29 cellular contexts compared by ENCODE assay signal in genomic region chr21:29684106-29684505, GRCh38.
DNase-seq lines count a peak whose midpoint lies in the region; ATAC-seq, FAIRE-seq and TF ChIP-seq lines count a peak whose summit lies in the region.
"Had no signal": no experiment of that assay in that cellular context is flagged by ENCODE, and none has a peak within 500 bp of the region (broad histone marks: within the 10 kb centered on the region; RNA-seq: fewer than 3 reads in every experiment).

No MANE protein-coding gene starts in this region.

- no peak for ATAC-seq in K562
- ATAC-seq: A549; CD8-positive, alpha-beta T cell had no signal

- H3K4me1 ChIP-seq in K562 (replicated peaks in 1 of 2; ENCODE audit: control insufficient read depth in 2 of 2, insufficient read depth in 2 of 2, low read length in 2 of 2) = peaks cover 0 to 6% of the 10 kb centered on the region in 2 experiments; a peak in 2 of 5 replicates
- H3K4me1 ChIP-seq: A549, BE2C, BLaER1, Caco-2 had no signal

- H3K9me3 ChIP-seq in K562 (replicated peaks; ENCODE audit: control insufficient read depth, insufficient read depth, low read depth, low read length) = no peaks in the 10 kb centered on the region
- H3K9me3 ChIP-seq: A549, BE2C, Caco-2 had no signal

- TF ChIP-seq POLR2A in K562 (conservative IDR thresholded peaks at IDR 0.05) = no peak

- no TSS peak for BruUV-seq in K562 (replicated peaks; lab: Mats Ljungman, UMichigan)

- H3K27ac ChIP-seq in K562 (ENCODE audit: extremely low read depth, low read depth, low read length) = no peak overlapping the region
- H3K27ac ChIP-seq: 22Rv1; A549; BLaER1; BLaER1 treated with 17β-estradiol and CSF1 and Interleukin-3, amounts not matched to agents 10 nM and 100 nM; C4-2B had no signal

- H3K4me3 ChIP-seq in K562 = no peak overlapping the region
- H3K4me3 ChIP-seq: A549; BLaER1; BLaER1 treated with 17β-estradiol and CSF1 and Interleukin-3, amounts not matched to agents 10 nM and 100 nM had no signal

- POLR2A ChIA-PET in K562 (lab: Yijun Ruan, JAX) = no interaction called here

- H3K79me2 ChIP-seq in K562 (ENCODE audit: control insufficient read depth, insufficient read depth, low read length) = no peaks in the 10 kb centered on the region

- TF ChIP-seq CTCF in K562 (IDR thresholded peaks at IDR 0.05 in 2 of 3, conservative IDR thresholded peaks at IDR 0.05 in 1 of 3; ENCODE audit: insufficient read depth in 2 of 3, low read depth in 1 of 3, low read length in 3 of 3) = no peak

- CTCF ChIA-PET in K562 (lab: Yijun Ruan, JAX; ENCODE audit: low intra/inter-chr PET ratio) = no interaction called here

- no peak overlapping the region for H2AFZ ChIP-seq in K562 (ENCODE audit: low read depth, low read length)

- no peaks in the 10 kb centered on the region for H3K9me1 ChIP-seq in K562 (ENCODE audit: control insufficient read depth, insufficient read depth, low read length)

- H3K27me3 ChIP-seq in K562 (ENCODE audit: control insufficient read depth in 2 of 2, insufficient read depth in 2 of 2, low read length in 2 of 2) = no peaks in the 10 kb centered on the region
- H3K27me3 ChIP-seq: BE2C; BLaER1; BLaER1 treated with 17β-estradiol and CSF1 and Interleukin-3, amounts not matched to agents 10 nM and 100 nM had no signal

- no peak for FAIRE-seq in K562 (lab: Jason Lieb, UNC)
- FAIRE-seq: A204.1, A549, D721Med had no signal

- WGBS in K562 (ENCODE audit: insufficient coverage, low coverage, missing lambda C conversion rate) = 12% methylated on average over 1 of the region's 1 CpG

- DNase-seq in K562 (ENCODE audit: extremely low read depth in 1 of 4, low spot score in 3 of 4) (no peak), H4 (ENCODE audit: low spot score) (no peak)
- DNase-seq: 8988T; ACHN; AML-193; BE2C; C1 segment of cervical spinal cord; Caco-2; Calu3; CD4-positive, alpha-beta memory T cell; CD4-positive, alpha-beta T cell; CD4-positive, CD25-positive, alpha-beta regulatory T cell; CD8-positive, alpha-beta memory T cell; CD8-positive, alpha-beta T cell; COR-L47; DMS 273 treated with DMSO at 0.1 percent for 48 hours; DMS153; DMS53; DMS79; DMS79 treated with DMSO at 0.1 percent for 48 hours; DND-41; EL had no signal

- H3K4me2 ChIP-seq in K562 (ENCODE audit: insufficient read depth, low read length) = no peak overlapping the region
- H3K4me2 ChIP-seq: A549; BLaER1; BLaER1 treated with 17β-estradiol and CSF1 and Interleukin-3, amounts not matched to agents 10 nM and 100 nM had no signal

- no peak for TF ChIP-seq EP300 in K562 (IDR thresholded peaks at IDR 0.05; ENCODE audit: low read length)

- no peaks in the 10 kb centered on the region for H3K36me3 ChIP-seq in K562 (ENCODE audit: control insufficient read depth, insufficient read depth, low read length)
- H3K36me3 ChIP-seq: BE2C; BLaER1; BLaER1 treated with 17β-estradiol and CSF1 and Interleukin-3, amounts not matched to agents 10 nM and 100 nM had no signal

- intact Hi-C loops in K562 (cut with micrococcal nuclease) = no loop called here

- TF ChIP-seq RAD21 in K562 (CRISPR knock-in tag; conservative IDR thresholded peaks at IDR 0.05 in 1 of 2, IDR thresholded peaks at IDR 0.05 in 1 of 2) = no peak

- in situ Hi-C loops in K562 (cut with MboI) = no loop called here

- no peaks in the 10 kb centered on the region for H4K20me1 ChIP-seq in K562 (replicated peaks; ENCODE audit: control insufficient read depth, insufficient read depth, low read length)
- H4K20me1 ChIP-seq: BLaER1; BLaER1 treated with 17β-estradiol and CSF1 and Interleukin-3, amounts not matched to agents 10 nM and 100 nM had no signal

- H3K9ac ChIP-seq in K562 (ENCODE audit: insufficient read depth in 1 of 2, low read depth in 2 of 2, low read length in 2 of 2) = no peak overlapping the region
- H3K9ac ChIP-seq: BLaER1; BLaER1 treated with 17β-estradiol and CSF1 and Interleukin-3, amounts not matched to agents 10 nM and 100 nM had no signal

TF ChIP-seq in K562, 482 proteins besides CTCF, POLR2A, EP300 and RAD21:
- TF ChIP-seq MLX (CRISPR knock-in tag; conservative IDR thresholded peaks at IDR 0.05) = no peak
- TF ChIP-seq, protein P1, sequence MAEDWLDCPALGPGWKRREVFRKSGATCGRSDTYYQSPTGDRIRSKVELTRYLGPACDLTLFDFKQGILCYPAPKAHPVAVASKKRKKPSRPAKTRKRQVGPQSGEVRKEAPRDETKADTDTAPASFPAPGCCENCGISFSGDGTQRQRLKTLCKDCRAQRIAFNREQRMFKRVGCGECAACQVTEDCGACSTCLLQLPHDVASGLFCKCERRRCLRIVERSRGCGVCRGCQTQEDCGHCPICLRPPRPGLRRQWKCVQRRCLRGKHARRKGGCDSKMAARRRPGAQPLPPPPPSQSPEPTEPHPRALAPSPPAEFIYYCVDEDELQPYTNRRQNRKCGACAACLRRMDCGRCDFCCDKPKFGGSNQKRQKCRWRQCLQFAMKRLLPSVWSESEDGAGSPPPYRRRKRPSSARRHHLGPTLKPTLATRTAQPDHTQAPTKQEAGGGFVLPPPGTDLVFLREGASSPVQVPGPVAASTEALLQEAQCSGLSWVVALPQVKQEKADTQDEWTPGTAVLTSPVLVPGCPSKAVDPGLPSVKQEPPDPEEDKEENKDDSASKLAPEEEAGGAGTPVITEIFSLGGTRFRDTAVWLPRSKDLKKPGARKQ (CRISPR knock-in tag; IDR thresholded peaks at IDR 0.05) = no peak
- TF ChIP-seq ILK (tag; IDR thresholded peaks at IDR 0.05; ENCODE audit: borderline replicate concordance, low read depth) = no peak
- TF ChIP-seq ZNF830 (CRISPR knock-in tag; IDR thresholded peaks at IDR 0.05) = no peak
- no peak for TF ChIP-seq VEZF1 (CRISPR knock-in tag; IDR thresholded peaks at IDR 0.05)
- no peak for TF ChIP-seq SIN3B (IDR thresholded peaks at IDR 0.05; ENCODE audit: low read depth)
- TF ChIP-seq GATAD2B (IDR thresholded peaks at IDR 0.05; ENCODE audit: borderline replicate concordance) = peak; percentile 81; the same call in 1 of the 2 replicates
- no peak for TF ChIP-seq IFI16 (CRISPR knock-in tag; IDR thresholded peaks at IDR 0.05)
- TF ChIP-seq RFX7 (CRISPR knock-in tag; IDR thresholded peaks at IDR 0.05) = no peak
- peak; percentile 96 for TF ChIP-seq DACH1 (IDR thresholded peaks at IDR 0.05; ENCODE audit: partially characterized antibody)
